1 cellular context compared by ENCODE assay signal in the genomic region with DNA sequence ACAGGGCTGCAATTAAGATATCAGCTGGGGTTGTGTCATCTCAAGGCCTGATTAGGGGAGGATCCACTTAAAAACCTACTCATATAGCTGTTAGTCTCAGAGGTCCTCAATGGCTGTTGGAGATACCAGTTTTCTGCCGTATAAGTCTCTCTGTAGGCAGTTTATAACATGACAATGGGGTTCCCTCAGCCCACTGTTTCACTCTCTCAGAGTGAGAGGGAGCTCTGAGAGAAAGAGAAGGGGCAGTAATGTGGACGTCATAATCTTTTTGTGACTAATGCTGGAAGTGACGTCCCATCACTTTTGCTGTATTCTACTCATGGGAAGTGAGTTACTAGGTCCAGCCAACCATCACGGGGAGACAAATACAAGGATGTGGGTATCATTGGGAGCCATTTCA.
TF ChIP-seq lines count a peak whose summit lies in the region.

No MANE protein-coding gene starts in this region.

TF ChIP-seq in GM23338, 12 proteins besides CTCF, POLR2A, EP300 and RAD21 (continued from another document):
- TF ChIP-seq, protein P1, sequence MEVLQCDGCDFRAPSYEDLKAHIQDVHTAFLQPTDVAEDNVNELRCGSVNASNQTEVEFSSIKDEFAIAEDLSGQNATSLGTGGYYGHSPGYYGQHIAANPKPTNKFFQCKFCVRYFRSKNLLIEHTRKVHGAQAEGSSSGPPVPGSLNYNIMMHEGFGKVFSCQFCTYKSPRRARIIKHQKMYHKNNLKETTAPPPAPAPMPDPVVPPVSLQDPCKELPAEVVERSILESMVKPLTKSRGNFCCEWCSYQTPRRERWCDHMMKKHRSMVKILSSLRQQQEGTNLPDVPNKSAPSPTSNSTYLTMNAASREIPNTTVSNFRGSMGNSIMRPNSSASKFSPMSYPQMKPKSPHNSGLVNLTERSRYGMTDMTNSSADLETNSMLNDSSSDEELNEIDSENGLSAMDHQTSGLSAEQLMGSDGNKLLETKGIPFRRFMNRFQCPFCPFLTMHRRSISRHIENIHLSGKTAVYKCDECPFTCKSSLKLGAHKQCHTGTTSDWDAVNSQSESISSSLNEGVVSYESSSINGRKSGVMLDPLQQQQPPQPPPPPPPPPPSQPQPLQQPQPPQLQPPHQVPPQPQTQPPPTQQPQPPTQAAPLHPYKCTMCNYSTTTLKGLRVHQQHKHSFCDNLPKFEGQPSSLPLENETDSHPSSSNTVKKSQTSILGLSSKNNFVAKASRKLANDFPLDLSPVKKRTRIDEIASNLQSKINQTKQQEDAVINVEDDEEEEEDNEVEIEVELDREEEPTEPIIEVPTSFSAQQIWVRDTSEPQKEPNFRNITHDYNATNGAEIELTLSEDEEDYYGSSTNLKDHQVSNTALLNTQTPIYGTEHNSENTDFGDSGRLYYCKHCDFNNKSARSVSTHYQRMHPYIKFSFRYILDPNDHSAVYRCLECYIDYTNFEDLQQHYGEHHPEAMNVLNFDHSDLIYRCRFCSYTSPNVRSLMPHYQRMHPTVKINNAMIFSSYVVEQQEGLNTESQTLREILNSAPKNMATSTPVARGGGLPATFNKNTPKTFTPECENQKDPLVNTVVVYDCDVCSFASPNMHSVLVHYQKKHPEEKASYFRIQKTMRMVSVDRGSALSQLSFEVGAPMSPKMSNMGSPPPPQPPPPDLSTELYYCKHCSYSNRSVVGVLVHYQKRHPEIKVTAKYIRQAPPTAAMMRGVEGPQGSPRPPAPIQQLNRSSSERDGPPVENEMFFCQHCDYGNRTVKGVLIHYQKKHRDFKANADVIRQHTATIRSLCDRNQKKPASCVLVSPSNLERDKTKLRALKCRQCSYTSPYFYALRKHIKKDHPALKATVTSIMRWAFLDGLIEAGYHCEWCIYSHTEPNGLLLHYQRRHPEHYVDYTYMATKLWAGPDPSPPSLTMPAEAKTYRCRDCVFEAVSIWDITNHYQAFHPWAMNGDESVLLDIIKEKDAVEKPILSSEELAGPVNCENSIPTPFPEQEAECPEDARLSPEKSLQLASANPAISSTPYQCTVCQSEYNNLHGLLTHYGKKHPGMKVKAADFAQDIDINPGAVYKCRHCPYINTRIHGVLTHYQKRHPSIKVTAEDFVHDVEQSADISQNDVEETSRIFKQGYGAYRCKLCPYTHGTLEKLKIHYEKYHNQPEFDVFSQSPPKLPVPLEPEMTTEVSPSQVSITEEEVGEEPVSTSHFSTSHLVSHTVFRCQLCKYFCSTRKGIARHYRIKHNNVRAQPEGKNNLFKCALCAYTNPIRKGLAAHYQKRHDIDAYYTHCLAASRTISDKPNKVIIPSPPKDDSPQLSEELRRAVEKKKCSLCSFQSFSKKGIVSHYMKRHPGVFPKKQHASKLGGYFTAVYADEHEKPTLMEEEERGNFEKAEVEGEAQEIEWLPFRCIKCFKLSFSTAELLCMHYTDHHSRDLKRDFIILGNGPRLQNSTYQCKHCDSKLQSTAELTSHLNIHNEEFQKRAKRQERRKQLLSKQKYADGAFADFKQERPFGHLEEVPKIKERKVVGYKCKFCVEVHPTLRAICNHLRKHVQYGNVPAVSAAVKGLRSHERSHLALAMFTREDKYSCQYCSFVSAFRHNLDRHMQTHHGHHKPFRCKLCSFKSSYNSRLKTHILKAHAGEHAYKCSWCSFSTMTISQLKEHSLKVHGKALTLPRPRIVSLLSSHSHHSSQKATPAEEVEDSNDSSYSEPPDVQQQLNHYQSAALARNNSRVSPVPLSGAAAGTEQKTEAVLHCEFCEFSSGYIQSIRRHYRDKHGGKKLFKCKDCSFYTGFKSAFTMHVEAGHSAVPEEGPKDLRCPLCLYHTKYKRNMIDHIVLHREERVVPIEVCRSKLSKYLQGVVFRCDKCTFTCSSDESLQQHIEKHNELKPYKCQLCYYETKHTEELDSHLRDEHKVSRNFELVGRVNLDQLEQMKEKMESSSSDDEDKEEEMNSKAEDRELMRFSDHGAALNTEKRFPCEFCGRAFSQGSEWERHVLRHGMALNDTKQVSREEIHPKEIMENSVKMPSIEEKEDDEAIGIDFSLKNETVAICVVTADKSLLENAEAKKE (CRISPR knock-in tag; IDR thresholded peaks at IDR 0.05), result no peak
- TF ChIP-seq EZH2phosphoT487 (IDR thresholded peaks at IDR 0.05; ENCODE audit: unreplicated experiment) (no peak), JUNB (IDR thresholded peaks at IDR 0.05; ENCODE audit: unreplicated experiment) (no peak), EZH2 (IDR thresholded peaks at IDR 0.05; ENCODE audit: low read depth, unreplicated experiment) (no peak), CREB1 (CRISPR knock-in tag; IDR thresholded peaks at IDR 0.05; ENCODE audit: low read depth) (no peak), STAT1 (IDR thresholded peaks at IDR 0.05; ENCODE audit: unreplicated experiment) (no peak), ZNF331 (CRISPR knock-in tag; IDR thresholded peaks at IDR 0.05; ENCODE audit: low read depth) (no peak), NANOG (IDR thresholded peaks at IDR 0.05; ENCODE audit: borderline replicate concordance) (no peak), POLR2AphosphoS5 (IDR thresholded peaks at IDR 0.05; ENCODE audit: low read depth) (no peak)
